Comparison of ENCODE assay signal across 19 cellular contexts in the genomic region with DNA sequence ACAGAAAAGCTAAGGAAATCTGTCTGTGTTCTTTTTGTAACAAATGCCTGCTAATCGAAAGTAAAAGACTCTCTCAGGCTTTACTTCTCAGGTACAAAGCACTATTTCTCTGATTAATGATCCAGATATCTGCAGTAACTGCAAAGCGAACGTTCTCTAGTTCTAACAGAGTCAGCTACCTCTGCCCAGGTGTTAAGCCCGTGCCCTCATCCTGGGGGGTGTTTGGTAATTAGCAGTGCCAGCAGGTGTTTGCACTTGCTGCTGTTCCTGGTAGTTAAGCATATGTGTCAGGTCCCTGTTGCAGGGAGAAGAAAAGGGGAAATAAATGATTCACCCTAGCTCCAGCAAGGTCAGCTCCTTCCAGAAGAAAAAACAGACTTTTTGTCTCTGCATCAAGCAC. TPM values are rescaled to one million over a fixed set of nuclear protein-coding genes. Genes with fewer than 3 reads are reported as not detected.
DNase-seq lines count a peak whose midpoint lies in the region; ATAC-seq and TF ChIP-seq lines count a peak whose summit lies in the region.
"Had no signal": no experiment of that assay in that cellular context is flagged by ENCODE, and none has a peak within 500 bp of the region (broad histone marks: within the 10 kb centered on the region; RNA-seq: fewer than 3 reads in every experiment).

No MANE protein-coding gene starts in this region.

- H3K4me3 ChIP-seq in endodermal cell (ENCODE audit: low read length) (no peak overlapping the region), PC-9 (no peak overlapping the region)

- H3K9me3 ChIP-seq in endodermal cell (ENCODE audit: control insufficient read depth, low read length) (no peaks in the 10 kb centered on the region), PC-9 (ENCODE audit: insufficient read depth, low read depth) (no peaks in the 10 kb centered on the region)

- TF ChIP-seq CTCF in endodermal cell (conservative IDR thresholded peaks at IDR 0.05) (no peak), progenitor cell of endocrine pancreas (IDR thresholded peaks at IDR 0.05; ENCODE audit: unreplicated experiment) (no peak), PC-9 (conservative IDR thresholded peaks at IDR 0.05) (no peak)

- no peak overlapping the region for H2AFZ ChIP-seq in PC-9

- H3K27me3 ChIP-seq in endodermal cell (ENCODE audit: control insufficient read depth, insufficient read depth, low read length, poor library complexity, severe bottlenecking) (no peaks in the 10 kb centered on the region), PC-9 (ENCODE audit: insufficient read depth, low read depth) (no peaks in the 10 kb centered on the region)

- WGBS in endodermal cell (ENCODE audit: insufficient coverage in 1 of 2, insufficient read length in 1 of 2), 2 experiments = 48 to 87% methylated on average over 3 to 4 of the region's 4 CpGs

- H3K36me3 Mint-ChIP-seq in endodermal cell (ENCODE audit: low read depth) = no peaks in the 10 kb centered on the region
- no peaks in the 10 kb centered on the region for H3K36me3 Mint-ChIP-seq in progenitor cell of endocrine pancreas (ENCODE audit: insufficient read depth)
- no peaks in the 10 kb centered on the region for H3K36me3 Mint-ChIP-seq in activated naive CD4-positive, alpha-beta T cell treated with anti-CD3 and anti-CD28 coated beads, Interleukin-2, amount 50 U/mL, for 72 hours

- no peak for ATAC-seq in activated naive CD4-positive, alpha-beta T cell treated with anti-CD3 and anti-CD28 coated beads, Interleukin-2, amount 50 U/mL, for 72 hours

- H3K27ac Mint-ChIP-seq in endodermal cell (no peak overlapping the region), progenitor cell of endocrine pancreas (peak overlapping the region; percentile 56)
- no peak overlapping the region for H3K27ac Mint-ChIP-seq in activated naive CD4-positive, alpha-beta T cell treated with anti-CD3 and anti-CD28 coated beads, Interleukin-2, amount 50 U/mL, for 72 hours
- H3K27ac Mint-ChIP-seq: CD4-positive, alpha-beta T cell; H9; T-helper 1 cell treated with Interleukin-12 subunit alpha and Interleukin-12 subunit beta and Interleukin-4 antibody, amounts not matched to agents 30 μg/mL and 1 μg/mL, for 36 hours had no signal

- H3K4me1 ChIP-seq in endodermal cell (ENCODE audit: control insufficient read depth, insufficient read depth, low read length) (peaks cover 5% of the 10 kb centered on the region), PC-9 (replicated peaks; ENCODE audit: insufficient read depth) (no peaks in the 10 kb centered on the region)

- H3F3A ChIP-seq in PC-9 (ENCODE audit: insufficient read depth, low read depth) = no peaks in the 10 kb centered on the region

- no peak overlapping the region for H3K4me2 ChIP-seq in PC-9

- DNase-seq in NCI-H2171 treated with DMSO at 0.1 percent for 48 hours (lab: John Stamatoyannopoulos, UW) (peak; percentile 27), NCI-H2171 (lab: John Stamatoyannopoulos, UW) (no peak), NCI-H69 (lab: John Stamatoyannopoulos, UW) (peak; percentile 70), endodermal cell (peak; percentile 63), progenitor cell of endocrine pancreas (ENCODE audit: low spot score, unreplicated experiment) (no peak), PC-9 (no peak), NCI-H2107 treated with DMSO at 0.1 percent for 48 hours (lab: John Stamatoyannopoulos, UW; ENCODE audit: unreplicated experiment) (no peak)
- DNase-seq in activated naive CD4-positive, alpha-beta T cell treated with anti-CD3 and anti-CD28 coated beads, Interleukin-2, amount 50 U/mL, for 72 hours (ENCODE audit: low spot score in 2 of 2) = no peak
- DNase-seq: Calu3; CD4-positive, alpha-beta T cell; H9; IMR-90; NCI-H1092; NCI-H187; NCI-H446; OCI-M1; SHP77 treated with DMSO at 0.1 percent for 48 hours had no signal

- H3K27ac ChIP-seq in endodermal cell (ENCODE audit: low read depth, low read length) = no peak overlapping the region
- no peak overlapping the region for H3K27ac ChIP-seq in PC-9
- H3K27ac ChIP-seq: HL-60 had no signal

- H3K36me3 ChIP-seq in endodermal cell (ENCODE audit: control insufficient read depth, insufficient read depth, low read length) = no peaks in the 10 kb centered on the region
- H3K36me3 ChIP-seq in PC-9 (ENCODE audit: low read depth) = no peaks in the 10 kb centered on the region

- H3K4me1 Mint-ChIP-seq in endodermal cell = peaks cover 42% of the 10 kb centered on the region
- H3K4me1 Mint-ChIP-seq in progenitor cell of endocrine pancreas (ENCODE audit: low read depth) = peaks cover 40% of the 10 kb centered on the region

- intact Hi-C loops in PC-9 (cut with micrococcal nuclease; ENCODE audit: unreplicated experiment) = no loop called here

- no peaks in the 10 kb centered on the region for H3K9me2 ChIP-seq in PC-9 (ENCODE audit: insufficient read depth)

- H4K20me1 ChIP-seq in PC-9 (ENCODE audit: insufficient read depth) = no peaks in the 10 kb centered on the region

- CTCF ChIA-PET in PC-9 (lab: Charles Lee) = no interaction called here

- POLR2A ChIA-PET in PC-9 (lab: Charles Lee; ENCODE audit: unreplicated experiment) = no interaction called here

- H3K9ac ChIP-seq in endodermal cell (ENCODE audit: extremely low read depth, low read length, poor library complexity, severe bottlenecking) = no peak overlapping the region

- H3K4me3 Mint-ChIP-seq in endodermal cell = no peak overlapping the region
- H3K4me3 Mint-ChIP-seq in progenitor cell of endocrine pancreas (ENCODE audit: low read depth) = no peak overlapping the region
- H3K4me3 Mint-ChIP-seq: CD4-positive, alpha-beta T cell; H9; T-helper 1 cell treated with Interleukin-12 subunit alpha and Interleukin-12 subunit beta and Interleukin-4 antibody, amounts not matched to agents 30 μg/mL and 1 μg/mL, for 36 hours had no signal

- H3K9me3 Mint-ChIP-seq in endodermal cell = no peaks in the 10 kb centered on the region
- no peaks in the 10 kb centered on the region for H3K9me3 Mint-ChIP-seq in progenitor cell of endocrine pancreas (ENCODE audit: low read depth)
- H3K9me3 Mint-ChIP-seq in activated naive CD4-positive, alpha-beta T cell treated with anti-CD3 and anti-CD28 coated beads, Interleukin-2, amount 50 U/mL, for 72 hours = no peaks in the 10 kb centered on the region
- H3K9me3 Mint-ChIP-seq: CD4-positive, alpha-beta T cell had no signal

- no peaks in the 10 kb centered on the region for H3K79me2 ChIP-seq in PC-9 (ENCODE audit: low read depth)

- H3K27me3 Mint-ChIP-seq in endodermal cell (ENCODE audit: insufficient read depth) (no peaks in the 10 kb centered on the region), progenitor cell of endocrine pancreas (no peaks in the 10 kb centered on the region)
- H3K27me3 Mint-ChIP-seq: CD4-positive, alpha-beta T cell had no signal

- no TSS peak for BruUV-seq in PC-9 (replicated peaks; lab: Mats Ljungman, UMichigan)

RNA-seq across cellular contexts. Expression of a gene that starts 58.8 kb away (rescaled TPM):
- total RNA-seq in endodermal cell (10 to 100 TPM; 26.7 to 26.9 TPM), progenitor cell of endocrine pancreas (25.8 and 33.8 TPM in 2 replicates), PC-9 (2021) (133 and 154 TPM in 2 replicates)
- 14.9 TPM for polyA plus RNA-seq in endodermal cell (2013, experiment 1 of 2)
- polyA plus RNA-seq in endodermal cell (2013, experiment 2 of 2) = 15.4 TPM
- total RNA-seq in activated naive CD4-positive, alpha-beta T cell treated with anti-CD3 and anti-CD28 coated beads, Interleukin-2, amount 50 U/mL, for 72 hours = 1 to 10 TPM; 3.3 to 4.2 TPM

Comparison
In these comparisons a context has a peak if more than half of its experiments do, and no peak if none do; other contexts are left out.
1. DNase-seq: peak in NCI-H2171 treated with DMSO at 0.1 percent for 48 hours (single experiment), NCI-H69 (single experiment) and endodermal cell (single experiment); none in NCI-H2171 (single experiment), progenitor cell of endocrine pancreas (single experiment), activated naive CD4-positive, alpha-beta T cell treated with anti-CD3 and anti-CD28 coated beads, Interleukin-2, amount 50 U/mL, for 72 hours (0 of 2), PC-9 (0 of 2) and NCI-H2107 treated with DMSO at 0.1 percent for 48 hours (single experiment).